Comparison of ENCODE assay signal across 1 cellular context in the genomic region with DNA sequence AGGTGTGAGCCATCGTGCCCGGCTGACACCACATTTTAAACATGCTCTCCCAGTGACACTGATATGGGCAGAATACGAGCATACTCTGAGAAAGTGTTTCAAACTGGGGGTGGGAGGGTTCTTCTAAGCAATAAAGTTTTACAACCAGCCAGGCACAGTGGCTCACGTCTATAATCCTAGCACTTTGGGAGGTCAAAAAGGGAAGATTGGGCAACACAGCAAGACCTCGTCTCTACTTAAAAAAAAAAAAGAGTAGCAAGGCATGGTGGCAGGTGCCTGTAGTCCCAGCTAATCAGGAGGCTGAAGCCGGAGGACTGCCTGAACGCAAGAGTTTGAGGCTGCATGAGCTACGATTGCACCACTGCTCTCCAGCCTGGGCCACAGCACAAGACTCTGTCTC.
TF ChIP-seq lines count a peak whose summit lies in the region.

No MANE protein-coding gene starts in this region.

TF ChIP-seq in A549, 52 proteins besides CTCF, POLR2A, EP300 and RAD21:
- TF ChIP-seq, protein P1, sequence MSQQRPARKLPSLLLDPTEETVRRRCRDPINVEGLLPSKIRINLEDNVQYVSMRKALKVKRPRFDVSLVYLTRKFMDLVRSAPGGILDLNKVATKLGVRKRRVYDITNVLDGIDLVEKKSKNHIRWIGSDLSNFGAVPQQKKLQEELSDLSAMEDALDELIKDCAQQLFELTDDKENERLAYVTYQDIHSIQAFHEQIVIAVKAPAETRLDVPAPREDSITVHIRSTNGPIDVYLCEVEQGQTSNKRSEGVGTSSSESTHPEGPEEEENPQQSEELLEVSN (IDR thresholded peaks at IDR 0.05; ENCODE audit: borderline replicate concordance, low read depth) = no peak
- TF ChIP-seq, protein P2, sequence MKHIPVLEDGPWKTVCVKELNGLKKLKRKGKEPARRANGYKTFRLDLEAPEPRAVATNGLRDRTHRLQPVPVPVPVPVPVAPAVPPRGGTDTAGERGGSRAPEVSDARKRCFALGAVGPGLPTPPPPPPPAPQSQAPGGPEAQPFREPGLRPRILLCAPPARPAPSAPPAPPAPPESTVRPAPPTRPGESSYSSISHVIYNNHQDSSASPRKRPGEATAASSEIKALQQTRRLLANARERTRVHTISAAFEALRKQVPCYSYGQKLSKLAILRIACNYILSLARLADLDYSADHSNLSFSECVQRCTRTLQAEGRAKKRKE (CRISPR knock-in tag; IDR thresholded peaks at IDR 0.05; ENCODE audit: low read depth) = no peak
- TF ChIP-seq, protein P3, sequence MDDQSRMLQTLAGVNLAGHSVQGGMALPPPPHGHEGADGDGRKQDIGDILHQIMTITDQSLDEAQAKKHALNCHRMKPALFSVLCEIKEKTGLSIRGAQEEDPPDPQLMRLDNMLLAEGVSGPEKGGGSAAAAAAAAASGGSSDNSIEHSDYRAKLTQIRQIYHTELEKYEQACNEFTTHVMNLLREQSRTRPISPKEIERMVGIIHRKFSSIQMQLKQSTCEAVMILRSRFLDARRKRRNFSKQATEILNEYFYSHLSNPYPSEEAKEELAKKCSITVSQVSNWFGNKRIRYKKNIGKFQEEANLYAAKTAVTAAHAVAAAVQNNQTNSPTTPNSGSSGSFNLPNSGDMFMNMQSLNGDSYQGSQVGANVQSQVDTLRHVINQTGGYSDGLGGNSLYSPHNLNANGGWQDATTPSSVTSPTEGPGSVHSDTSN (IDR thresholded peaks at IDR 0.05) = no peak
- TF ChIP-seq NPAS2 (CRISPR knock-in tag; IDR thresholded peaks at IDR 0.05; ENCODE audit: borderline replicate concordance) (no peak), TFCP2L1 (CRISPR knock-in tag; IDR thresholded peaks at IDR 0.05) (no peak), RNF2 (IDR thresholded peaks at IDR 0.05; ENCODE audit: borderline replicate concordance, low read depth) (no peak), CBX8 (IDR thresholded peaks at IDR 0.05) (no peak), SMC3 (IDR thresholded peaks at IDR 0.05) (no peak), JUN (IDR thresholded peaks at IDR 0.05) (no peak), HDAC2 (IDR thresholded peaks at IDR 0.05) (no peak), NR3C1 (IDR thresholded peaks at IDR 0.05) (no peak), ZC3H11A (IDR thresholded peaks at IDR 0.05) (no peak)
- TF ChIP-seq, protein P4, sequence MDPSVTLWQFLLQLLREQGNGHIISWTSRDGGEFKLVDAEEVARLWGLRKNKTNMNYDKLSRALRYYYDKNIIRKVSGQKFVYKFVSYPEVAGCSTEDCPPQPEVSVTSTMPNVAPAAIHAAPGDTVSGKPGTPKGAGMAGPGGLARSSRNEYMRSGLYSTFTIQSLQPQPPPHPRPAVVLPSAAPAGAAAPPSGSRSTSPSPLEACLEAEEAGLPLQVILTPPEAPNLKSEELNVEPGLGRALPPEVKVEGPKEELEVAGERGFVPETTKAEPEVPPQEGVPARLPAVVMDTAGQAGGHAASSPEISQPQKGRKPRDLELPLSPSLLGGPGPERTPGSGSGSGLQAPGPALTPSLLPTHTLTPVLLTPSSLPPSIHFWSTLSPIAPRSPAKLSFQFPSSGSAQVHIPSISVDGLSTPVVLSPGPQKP (IDR thresholded peaks at IDR 0.05; ENCODE audit: low read depth, low read length) = no peak
- TF ChIP-seq, protein P5, sequence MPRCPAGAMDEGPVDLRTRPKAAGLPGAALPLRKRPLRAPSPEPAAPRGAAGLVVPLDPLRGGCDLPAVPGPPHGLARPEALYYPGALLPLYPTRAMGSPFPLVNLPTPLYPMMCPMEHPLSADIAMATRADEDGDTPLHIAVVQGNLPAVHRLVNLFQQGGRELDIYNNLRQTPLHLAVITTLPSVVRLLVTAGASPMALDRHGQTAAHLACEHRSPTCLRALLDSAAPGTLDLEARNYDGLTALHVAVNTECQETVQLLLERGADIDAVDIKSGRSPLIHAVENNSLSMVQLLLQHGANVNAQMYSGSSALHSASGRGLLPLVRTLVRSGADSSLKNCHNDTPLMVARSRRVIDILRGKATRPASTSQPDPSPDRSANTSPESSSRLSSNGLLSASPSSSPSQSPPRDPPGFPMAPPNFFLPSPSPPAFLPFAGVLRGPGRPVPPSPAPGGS (IDR thresholded peaks at IDR 0.05) = no peak
- TF ChIP-seq, protein P6, sequence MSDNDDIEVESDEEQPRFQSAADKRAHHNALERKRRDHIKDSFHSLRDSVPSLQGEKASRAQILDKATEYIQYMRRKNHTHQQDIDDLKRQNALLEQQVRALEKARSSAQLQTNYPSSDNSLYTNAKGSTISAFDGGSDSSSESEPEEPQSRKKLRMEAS (IDR thresholded peaks at IDR 0.05) = no peak
- TF ChIP-seq, protein P7, sequence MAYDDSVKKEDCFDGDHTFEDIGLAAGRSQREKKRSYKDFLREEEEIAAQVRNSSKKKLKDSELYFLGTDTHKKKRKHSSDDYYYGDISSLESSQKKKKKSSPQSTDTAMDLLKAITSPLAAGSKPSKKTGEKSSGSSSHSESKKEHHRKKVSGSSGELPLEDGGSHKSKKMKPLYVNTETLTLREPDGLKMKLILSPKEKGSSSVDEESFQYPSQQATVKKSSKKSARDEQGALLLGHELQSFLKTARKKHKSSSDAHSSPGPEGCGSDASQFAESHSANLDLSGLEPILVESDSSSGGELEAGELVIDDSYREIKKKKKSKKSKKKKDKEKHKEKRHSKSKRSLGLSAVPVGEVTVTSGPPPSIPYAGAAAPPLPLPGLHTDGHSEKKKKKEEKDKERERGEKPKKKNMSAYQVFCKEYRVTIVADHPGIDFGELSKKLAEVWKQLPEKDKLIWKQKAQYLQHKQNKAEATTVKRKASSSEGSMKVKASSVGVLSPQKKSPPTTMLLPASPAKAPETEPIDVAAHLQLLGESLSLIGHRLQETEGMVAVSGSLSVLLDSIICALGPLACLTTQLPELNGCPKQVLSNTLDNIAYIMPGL (CRISPR knock-in tag; IDR thresholded peaks at IDR 0.05; ENCODE audit: borderline replicate concordance) = no peak
